ENCODE assay signal across 7 cellular contexts in genomic region chr12:92030618-92031017, GRCh38.
DNase-seq lines count a peak whose midpoint lies in the region; ATAC-seq, FAIRE-seq and TF ChIP-seq lines count a peak whose summit lies in the region.

No MANE protein-coding gene starts in this region.

- peak; percentile 82 for FAIRE-seq in GM19239 (lab: Jason Lieb, UNC)

- no peak overlapping the region for H3K4me3 ChIP-seq in fibroblast of pulmonary artery (replicated peaks; ENCODE audit: low read depth, low read length)

- peak; percentile 74 for ATAC-seq in HG03097 (IDR thresholded peaks at IDR 0.05; ENCODE audit: low FRiP score, unreplicated experiment)

- TF ChIP-seq CTCF in fibroblast of pulmonary artery (IDR thresholded peaks at IDR 0.05; ENCODE audit: low read length, missing control alignments) = no peak

- DNase-seq in GM19239 (ENCODE audit: insufficient read length, low spot score) (no peak), fibroblast of pulmonary artery (ENCODE audit: low read depth) (peak; percentile 78), NCI-H1930 (lab: John Stamatoyannopoulos, UW) (no peak), NCI-H748 treated with DMSO at 0.1 percent for 48 hours (lab: John Stamatoyannopoulos, UW) (no peak)
- peak; percentile 30 to 37 for DNase-seq in activated CD4-positive, alpha-beta T cell treated with anti-CD3 and anti-CD28 coated beads, Interleukin-2, amount 50 U/mL, for 4 hours
- peak; percentile 17 for DNase-seq in stimulated activated CD4-positive, alpha-beta T cell treated with anti-CD3 and anti-CD28 coated beads, Interleukin-4, amount 100 ng/mL, for 1 hour

Comparison
In these comparisons a context has a peak if more than half of its experiments do, and no peak if none do; other contexts are left out.
1. DNase-seq: peak in activated CD4-positive, alpha-beta T cell treated with anti-CD3 and anti-CD28 coated beads, Interleukin-2, amount 50 U/mL, for 4 hours (2 of 2), fibroblast of pulmonary artery (single experiment) and stimulated activated CD4-positive, alpha-beta T cell treated with anti-CD3 and anti-CD28 coated beads, Interleukin-4, amount 100 ng/mL, for 1 hour (single experiment); none in GM19239 (single experiment), NCI-H1930 (0 of 2) and NCI-H748 treated with DMSO at 0.1 percent for 48 hours (single experiment).